1 cellular context compared by ENCODE assay signal in the genomic region with DNA sequence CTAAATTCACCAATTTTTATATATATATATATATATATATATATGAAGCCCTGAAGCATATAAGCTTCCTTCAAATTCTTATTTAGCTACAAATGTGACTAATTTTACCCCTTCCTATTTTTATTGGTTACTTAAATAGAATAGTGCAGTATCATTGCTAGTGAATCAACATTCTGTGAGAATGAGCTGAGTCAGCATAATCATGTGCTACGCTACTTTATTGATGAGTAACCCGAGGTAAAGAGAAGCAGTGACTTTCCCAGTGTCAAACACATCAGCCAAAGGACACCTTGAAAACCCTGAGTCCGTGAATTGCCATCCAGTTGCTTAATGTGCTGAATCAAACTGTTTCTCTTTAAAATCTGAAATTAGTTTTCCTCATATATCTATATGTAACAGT.
TF ChIP-seq lines count a peak whose summit lies in the region.

No MANE protein-coding gene starts in this region.

TF ChIP-seq in GM23338, 12 proteins besides CTCF, POLR2A, EP300 and RAD21 (continued from another document):
- TF ChIP-seq, protein P1, sequence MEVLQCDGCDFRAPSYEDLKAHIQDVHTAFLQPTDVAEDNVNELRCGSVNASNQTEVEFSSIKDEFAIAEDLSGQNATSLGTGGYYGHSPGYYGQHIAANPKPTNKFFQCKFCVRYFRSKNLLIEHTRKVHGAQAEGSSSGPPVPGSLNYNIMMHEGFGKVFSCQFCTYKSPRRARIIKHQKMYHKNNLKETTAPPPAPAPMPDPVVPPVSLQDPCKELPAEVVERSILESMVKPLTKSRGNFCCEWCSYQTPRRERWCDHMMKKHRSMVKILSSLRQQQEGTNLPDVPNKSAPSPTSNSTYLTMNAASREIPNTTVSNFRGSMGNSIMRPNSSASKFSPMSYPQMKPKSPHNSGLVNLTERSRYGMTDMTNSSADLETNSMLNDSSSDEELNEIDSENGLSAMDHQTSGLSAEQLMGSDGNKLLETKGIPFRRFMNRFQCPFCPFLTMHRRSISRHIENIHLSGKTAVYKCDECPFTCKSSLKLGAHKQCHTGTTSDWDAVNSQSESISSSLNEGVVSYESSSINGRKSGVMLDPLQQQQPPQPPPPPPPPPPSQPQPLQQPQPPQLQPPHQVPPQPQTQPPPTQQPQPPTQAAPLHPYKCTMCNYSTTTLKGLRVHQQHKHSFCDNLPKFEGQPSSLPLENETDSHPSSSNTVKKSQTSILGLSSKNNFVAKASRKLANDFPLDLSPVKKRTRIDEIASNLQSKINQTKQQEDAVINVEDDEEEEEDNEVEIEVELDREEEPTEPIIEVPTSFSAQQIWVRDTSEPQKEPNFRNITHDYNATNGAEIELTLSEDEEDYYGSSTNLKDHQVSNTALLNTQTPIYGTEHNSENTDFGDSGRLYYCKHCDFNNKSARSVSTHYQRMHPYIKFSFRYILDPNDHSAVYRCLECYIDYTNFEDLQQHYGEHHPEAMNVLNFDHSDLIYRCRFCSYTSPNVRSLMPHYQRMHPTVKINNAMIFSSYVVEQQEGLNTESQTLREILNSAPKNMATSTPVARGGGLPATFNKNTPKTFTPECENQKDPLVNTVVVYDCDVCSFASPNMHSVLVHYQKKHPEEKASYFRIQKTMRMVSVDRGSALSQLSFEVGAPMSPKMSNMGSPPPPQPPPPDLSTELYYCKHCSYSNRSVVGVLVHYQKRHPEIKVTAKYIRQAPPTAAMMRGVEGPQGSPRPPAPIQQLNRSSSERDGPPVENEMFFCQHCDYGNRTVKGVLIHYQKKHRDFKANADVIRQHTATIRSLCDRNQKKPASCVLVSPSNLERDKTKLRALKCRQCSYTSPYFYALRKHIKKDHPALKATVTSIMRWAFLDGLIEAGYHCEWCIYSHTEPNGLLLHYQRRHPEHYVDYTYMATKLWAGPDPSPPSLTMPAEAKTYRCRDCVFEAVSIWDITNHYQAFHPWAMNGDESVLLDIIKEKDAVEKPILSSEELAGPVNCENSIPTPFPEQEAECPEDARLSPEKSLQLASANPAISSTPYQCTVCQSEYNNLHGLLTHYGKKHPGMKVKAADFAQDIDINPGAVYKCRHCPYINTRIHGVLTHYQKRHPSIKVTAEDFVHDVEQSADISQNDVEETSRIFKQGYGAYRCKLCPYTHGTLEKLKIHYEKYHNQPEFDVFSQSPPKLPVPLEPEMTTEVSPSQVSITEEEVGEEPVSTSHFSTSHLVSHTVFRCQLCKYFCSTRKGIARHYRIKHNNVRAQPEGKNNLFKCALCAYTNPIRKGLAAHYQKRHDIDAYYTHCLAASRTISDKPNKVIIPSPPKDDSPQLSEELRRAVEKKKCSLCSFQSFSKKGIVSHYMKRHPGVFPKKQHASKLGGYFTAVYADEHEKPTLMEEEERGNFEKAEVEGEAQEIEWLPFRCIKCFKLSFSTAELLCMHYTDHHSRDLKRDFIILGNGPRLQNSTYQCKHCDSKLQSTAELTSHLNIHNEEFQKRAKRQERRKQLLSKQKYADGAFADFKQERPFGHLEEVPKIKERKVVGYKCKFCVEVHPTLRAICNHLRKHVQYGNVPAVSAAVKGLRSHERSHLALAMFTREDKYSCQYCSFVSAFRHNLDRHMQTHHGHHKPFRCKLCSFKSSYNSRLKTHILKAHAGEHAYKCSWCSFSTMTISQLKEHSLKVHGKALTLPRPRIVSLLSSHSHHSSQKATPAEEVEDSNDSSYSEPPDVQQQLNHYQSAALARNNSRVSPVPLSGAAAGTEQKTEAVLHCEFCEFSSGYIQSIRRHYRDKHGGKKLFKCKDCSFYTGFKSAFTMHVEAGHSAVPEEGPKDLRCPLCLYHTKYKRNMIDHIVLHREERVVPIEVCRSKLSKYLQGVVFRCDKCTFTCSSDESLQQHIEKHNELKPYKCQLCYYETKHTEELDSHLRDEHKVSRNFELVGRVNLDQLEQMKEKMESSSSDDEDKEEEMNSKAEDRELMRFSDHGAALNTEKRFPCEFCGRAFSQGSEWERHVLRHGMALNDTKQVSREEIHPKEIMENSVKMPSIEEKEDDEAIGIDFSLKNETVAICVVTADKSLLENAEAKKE (CRISPR knock-in tag; IDR thresholded peaks at IDR 0.05), result no peak
- no peak for TF ChIP-seq JUNB (IDR thresholded peaks at IDR 0.05; ENCODE audit: unreplicated experiment)
- TF ChIP-seq, protein P2, sequence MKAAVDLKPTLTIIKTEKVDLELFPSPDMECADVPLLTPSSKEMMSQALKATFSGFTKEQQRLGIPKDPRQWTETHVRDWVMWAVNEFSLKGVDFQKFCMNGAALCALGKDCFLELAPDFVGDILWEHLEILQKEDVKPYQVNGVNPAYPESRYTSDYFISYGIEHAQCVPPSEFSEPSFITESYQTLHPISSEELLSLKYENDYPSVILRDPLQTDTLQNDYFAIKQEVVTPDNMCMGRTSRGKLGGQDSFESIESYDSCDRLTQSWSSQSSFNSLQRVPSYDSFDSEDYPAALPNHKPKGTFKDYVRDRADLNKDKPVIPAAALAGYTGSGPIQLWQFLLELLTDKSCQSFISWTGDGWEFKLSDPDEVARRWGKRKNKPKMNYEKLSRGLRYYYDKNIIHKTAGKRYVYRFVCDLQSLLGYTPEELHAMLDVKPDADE (IDR thresholded peaks at IDR 0.05), result no peak
